25 cellular contexts compared by ENCODE assay signal in the genomic region with DNA sequence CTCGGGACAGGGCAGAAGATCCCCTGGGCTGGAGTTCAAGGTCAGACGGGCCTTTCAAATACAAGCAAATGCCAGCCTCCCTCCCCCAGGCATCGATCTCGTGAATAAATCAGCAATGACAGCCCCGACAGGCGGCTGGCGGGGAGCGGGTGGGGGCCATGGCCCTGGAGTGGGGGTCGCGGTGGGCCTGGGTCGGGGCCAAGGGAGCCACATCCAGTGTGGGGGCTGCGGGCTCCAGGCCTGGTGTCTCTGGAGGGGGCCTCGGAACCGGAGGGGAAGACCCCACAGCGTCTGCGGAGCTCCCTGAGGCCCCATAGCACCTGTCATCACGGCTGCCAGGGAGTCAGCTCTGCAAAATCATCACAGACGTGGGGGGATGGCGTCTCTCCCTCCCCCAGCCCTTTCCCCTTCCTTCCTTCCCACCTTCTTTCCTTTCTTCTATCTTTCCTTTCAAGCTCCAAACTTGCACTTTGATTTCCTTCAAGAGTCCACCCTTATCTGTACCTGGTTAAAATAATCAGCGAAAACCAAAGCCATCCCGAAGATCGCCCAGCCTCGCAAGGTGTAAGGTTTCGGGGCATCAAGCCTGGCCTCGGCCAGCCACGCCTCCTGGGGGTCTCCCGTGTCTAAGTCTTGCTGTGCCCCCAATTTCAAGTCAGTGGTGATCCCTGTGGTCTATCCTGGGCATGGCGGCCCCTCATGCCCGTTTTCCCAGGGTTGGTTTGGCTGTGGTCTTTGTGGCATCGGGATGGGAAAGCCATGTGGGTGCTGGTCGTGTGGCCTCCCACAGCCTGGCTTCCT.
"Had no signal": no experiment of that assay in that cellular context is flagged by ENCODE, and none has a peak within 500 bp of the region (broad histone marks: within the 10 kb centered on the region; RNA-seq: fewer than 3 reads in every experiment).

No MANE protein-coding gene starts in this region.

- DNase-seq: activated B cell treated with CpG ODN at 0.5 μM for 24 hours; activated CD4-positive, alpha-beta memory T cell treated with anti-CD3 and anti-CD28 coated beads for 36 hours; activated CD4-positive, alpha-beta T cell treated with anti-CD3 and anti-CD28 coated beads for 1 hour; activated CD4-positive, alpha-beta T cell treated with anti-CD3 and anti-CD28 coated beads, Interleukin-2, amount 10 ng/mL, durations not matched to agents 7 days and 5 days; activated CD8-positive, alpha-beta memory T cell treated with anti-CD3 and anti-CD28 coated beads for 24 hours; activated effector memory CD4-positive, alpha-beta T cell treated with anti-CD3 and anti-CD28 coated beads, Interleukin-2, amount 50 U/mL, for 16 hours; activated naive CD4-positive, alpha-beta T cell treated with Interleukin-2 at 50 U/mL for 16 hours; activated T-cell treated with anti-CD3 and anti-CD28 coated beads, Interleukin-2, amount 50 U/mL, for 4 hours; amygdala; Kasumi-1; KBM-7; NCI-H146; NCI-H187 treated with DMSO at 0.1 percent for 48 hours; NCI-H2081 treated with DMSO at 0.1 percent for 48 hours; NCI-H2171; NCI-H226; NCI-H526 treated with DMSO at 0.1 percent for 48 hours; NCI-H82; RPMI8226; SHP77; T-helper 17 cell; T-helper 9 cell had no signal

- H3K9me3 ChIP-seq: SJSA1 had no signal

- H3K4me1 ChIP-seq: SJSA1 had no signal

- ATAC-seq: activated naive CD4-positive, alpha-beta T cell treated with anti-CD3 and anti-CD28 coated beads, Interleukin-2, amount 50 U/mL, for 72 hours; activated T-cell treated with anti-CD3 and anti-CD28 coated beads, Interleukin-2, amount 50 U/mL, for 4 hours; T-helper 17 cell had no signal

- H3K4me3 Mint-ChIP-seq: activated B cell treated with CpG ODN at 0.5 μM for 24 hours; activated CD4-positive, alpha-beta memory T cell treated with anti-CD3 and anti-CD28 coated beads for 36 hours; activated CD4-positive, alpha-beta T cell treated with anti-CD3 and anti-CD28 coated beads, Interleukin-2, amount 10 ng/mL, durations not matched to agents 7 days and 5 days; activated T-cell treated with anti-CD3 and anti-CD28 coated beads, Interleukin-2, amount 50 U/mL, for 4 hours; T-helper 17 cell had no signal

- H3K27me3 ChIP-seq: SJSA1 had no signal

- H3K27ac ChIP-seq: SJSA1 had no signal

- H3K9me3 Mint-ChIP-seq: activated B cell treated with CpG ODN at 0.5 μM for 24 hours; activated CD4-positive, alpha-beta memory T cell treated with anti-CD3 and anti-CD28 coated beads for 36 hours; activated CD4-positive, alpha-beta T cell treated with anti-CD3 and anti-CD28 coated beads, Interleukin-2, amount 10 ng/mL, durations not matched to agents 7 days and 5 days; activated T-cell treated with anti-CD3 and anti-CD28 coated beads, Interleukin-2, amount 50 U/mL, for 4 hours had no signal

- H3K36me3 Mint-ChIP-seq: activated CD4-positive, alpha-beta memory T cell treated with anti-CD3 and anti-CD28 coated beads for 36 hours; activated naive CD4-positive, alpha-beta T cell treated with anti-CD3 and anti-CD28 coated beads, Interleukin-2, amount 50 U/mL, for 72 hours; brain had no signal

- H3K4me1 Mint-ChIP-seq: activated B cell treated with CpG ODN at 0.5 μM for 24 hours; activated CD4-positive, alpha-beta T cell treated with anti-CD3 and anti-CD28 coated beads, Interleukin-2, amount 10 ng/mL, durations not matched to agents 7 days and 5 days had no signal

- H3K27me3 Mint-ChIP-seq: activated B cell treated with CpG ODN at 0.5 μM for 24 hours; activated CD4-positive, alpha-beta memory T cell treated with anti-CD3 and anti-CD28 coated beads for 36 hours; activated CD4-positive, alpha-beta T cell treated with anti-CD3 and anti-CD28 coated beads, Interleukin-2, amount 10 ng/mL, durations not matched to agents 7 days and 5 days; T-helper 17 cell had no signal

- H3K27ac Mint-ChIP-seq: activated B cell treated with CpG ODN at 0.5 μM for 24 hours; activated CD4-positive, alpha-beta memory T cell treated with anti-CD3 and anti-CD28 coated beads for 36 hours; activated CD4-positive, alpha-beta T cell treated with anti-CD3 and anti-CD28 coated beads, Interleukin-2, amount 10 ng/mL, durations not matched to agents 7 days and 5 days; activated naive CD4-positive, alpha-beta T cell treated with anti-CD3 and anti-CD28 coated beads, Interleukin-2, amount 50 U/mL, for 72 hours; T-helper 17 cell had no signal

- H3K4me3 ChIP-seq: SJSA1 had no signal

- H3K36me3 ChIP-seq: SJSA1 had no signal
